In the genomic region with DNA sequence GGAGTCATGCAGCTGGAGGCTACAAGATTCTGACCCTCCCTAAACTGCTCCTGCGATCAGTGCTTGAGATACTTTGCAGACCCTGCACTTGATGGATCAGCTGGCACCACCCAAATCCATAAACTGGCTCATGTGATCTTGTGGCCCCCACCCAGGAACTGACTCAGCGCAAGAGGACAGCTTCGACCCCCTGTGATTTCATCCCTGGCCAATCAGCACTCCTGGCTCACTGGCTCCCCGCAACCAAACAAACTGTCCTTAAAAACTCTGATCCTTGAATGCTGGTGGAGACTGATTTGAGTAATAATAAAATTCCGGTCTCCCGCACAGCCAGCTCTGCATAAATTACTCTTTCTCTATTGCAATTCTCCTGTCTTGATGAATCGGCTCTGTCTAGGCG, we compare ENCODE assay signal across 8 cellular contexts. TPM values are rescaled to one million over a fixed set of nuclear protein-coding genes. Genes with fewer than 3 reads are reported as not detected.
"Had no signal": no experiment of that assay in that cellular context is flagged by ENCODE, and none has a peak within 500 bp of the region (broad histone marks: within the 10 kb centered on the region; RNA-seq: fewer than 3 reads in every experiment).

No MANE protein-coding gene starts in this region.

RNA-seq across cellular contexts. Expression of gene CNR2, which starts 13.1 kb away (rescaled TPM):
- total RNA-seq: dermis blood vessel endothelial cell, epithelial cell of proximal tubule, hepatocyte, kidney epithelial cell, left ventricle myocardium superior, neural crest cell, sigmoid colon, suprapubic skin had no signal
- polyA plus RNA-seq: hepatocyte had no signal
